ENCODE assay signal across 16 cellular contexts in genomic region chr6:148868314-148868713, GRCh38.
A peak's percentile ranks its signal among the peaks of the same experiment; 100 is the strongest.
DNase-seq lines count a peak whose midpoint lies in the region; ATAC-seq and TF ChIP-seq lines count a peak whose summit lies in the region.
"Had no signal": no experiment of that assay in that cellular context is flagged by ENCODE, and none has a peak within 500 bp of the region (broad histone marks: within the 10 kb centered on the region; RNA-seq: fewer than 3 reads in every experiment).

No MANE protein-coding gene starts in this region.

- no peaks in the 10 kb centered on the region for H3K9me2 ChIP-seq in SK-N-SH

- peak overlapping the region; percentile 10; the same call in 1 of the 2 replicates for H3K9ac ChIP-seq in SK-N-SH

- ATAC-seq in Right ventricle myocardium inferior = no peak
- ATAC-seq in thoracic aorta (ENCODE audit: insufficient number of reproducible peaks, low FRiP score, low read depth) = peak; percentile 20
- no peak for ATAC-seq in GM19351 (IDR thresholded peaks at IDR 0.05; ENCODE audit: unreplicated experiment)
- ATAC-seq: left lung had no signal

- H3K36me3 ChIP-seq in cardiac muscle cell = no peaks in the 10 kb centered on the region
- no peaks in the 10 kb centered on the region for H3K36me3 ChIP-seq in SK-N-SH (replicated peaks in 1 of 2; ENCODE audit: control insufficient read depth in 1 of 2, insufficient read depth in 2 of 2, low read length in 1 of 2)
- H3K36me3 ChIP-seq in thoracic aorta = no peaks in the 10 kb centered on the region
- no peaks in the 10 kb centered on the region for H3K36me3 ChIP-seq in spleen
- H3K36me3 ChIP-seq: colonic mucosa, left lung had no signal

- no peak for TF ChIP-seq POLR2A in spleen (IDR thresholded peaks at IDR 0.05)

- no peak for TF ChIP-seq EP300 in SK-N-SH (IDR thresholded peaks at IDR 0.05; ENCODE audit: borderline replicate concordance in 1 of 2, low read depth in 1 of 2, low read length in 1 of 2)

- WGBS in SK-N-SH (ENCODE audit: low lambda C conversion rate) = 5% methylated on average over 5 of the region's 5 CpGs
- WGBS in spleen, 5 donors = 70 to 82% (median 75%) methylated on average over 5 of the region's 5 CpGs

- peak overlapping the region; percentile 34; the same call in 1 of the 2 replicates for H3K4me2 ChIP-seq in SK-N-SH

- H3K27ac ChIP-seq in cardiac muscle cell (peak overlapping the region; percentile 49), SK-N-SH (ENCODE audit: low read depth in 2 of 2, low read length in 1 of 2) (peak overlapping the region; percentile 43 to 84; a peak in 3 of 4 replicates), thoracic aorta (peak overlapping the region in 1 of 2 donors; percentile 6), spleen (peak overlapping the region in 1 of 8 donors; percentile 60)
- H3K27ac ChIP-seq: C4-2B, colonic mucosa, left lung, SK-N-MC had no signal

- DNase-seq in cardiac muscle cell (ENCODE audit: low read depth in 1 of 2, low spot score in 1 of 2) = peak in 1 of 2 donors; percentile 61
- DNase-seq in Right ventricle myocardium inferior (ENCODE audit: missing footprints) = no peak
- DNase-seq in SK-N-SH = no peak
- DNase-seq in fibroblast of mammary gland (ENCODE audit: low read depth) = peak; percentile 89
- DNase-seq in thoracic aorta (ENCODE audit: low spot score) = no peak
- no peak for DNase-seq in spleen
- DNase-seq in middle frontal gyrus (ENCODE audit: extremely low spot score, low spot score) = no peak
- DNase-seq: activated effector memory CD4-positive, alpha-beta T cell treated with anti-CD3 and anti-CD28 coated beads, Interleukin-2, amount 50 U/mL, for 16 hours; colonic mucosa; left lung; NCI-H1436 treated with DMSO at 0.1 percent for 48 hours; NCI-H526 treated with DMSO at 0.1 percent for 48 hours; stimulated activated CD8-positive, alpha-beta memory T cell treated with anti-CD3 and anti-CD28 coated beads, Interleukin-4, amount 100 ng/mL, for 48 hours had no signal

- CTCF ChIA-PET in SK-N-SH (lab: Yijun Ruan, JAX) = no interaction called here

- H4K20me1 ChIP-seq in SK-N-SH (ENCODE audit: insufficient read depth) = no peaks in the 10 kb centered on the region

- TF ChIP-seq RAD21 in SK-N-SH (IDR thresholded peaks at IDR 0.05; ENCODE audit: low read length) = no peak

- intact Hi-C loops in Right ventricle myocardium inferior (cut with DNase I) (no loop called here), spleen (cut with DNase I; ENCODE audit: low total_unique reads) (no loop called here)

- no peaks in the 10 kb centered on the region for H3K9me3 ChIP-seq in cardiac muscle cell (ENCODE audit: low read depth)
- H3K9me3 ChIP-seq in SK-N-SH = no peaks in the 10 kb centered on the region
- no peaks in the 10 kb centered on the region for H3K9me3 ChIP-seq in thoracic aorta
- no peaks in the 10 kb centered on the region for H3K9me3 ChIP-seq in spleen
- H3K9me3 ChIP-seq: colonic mucosa, left lung had no signal

- POLR2A ChIA-PET in SK-N-SH (lab: Yijun Ruan, JAX) = no interaction called here

- no peaks in the 10 kb centered on the region for H3K79me2 ChIP-seq in SK-N-SH (ENCODE audit: insufficient read depth)

- H3F3A ChIP-seq in SK-N-SH (replicated peaks; ENCODE audit: insufficient read depth) = peaks cover 27% of the 10 kb centered on the region

- H3K4me3 ChIP-seq in cardiac muscle cell (no peak overlapping the region), SK-N-SH (ENCODE audit: low read depth in 2 of 2, low read length in 1 of 2) (no peak overlapping the region), fibroblast of mammary gland (ENCODE audit: control insufficient read depth, low read depth, low read length) (no peak overlapping the region), thoracic aorta (no peak overlapping the region), spleen (no peak overlapping the region)
- H3K4me3 ChIP-seq: colonic mucosa, left lung, SK-N-MC had no signal

- H3K4me1 ChIP-seq in cardiac muscle cell (ENCODE audit: low read depth) (no peaks in the 10 kb centered on the region), SK-N-SH (ENCODE audit: control insufficient read depth in 1 of 2, insufficient read depth in 2 of 2, low read depth in 1 of 2, low read length in 1 of 2) (peaks cover 0 to 4% of the 10 kb centered on the region in 2 experiments; a peak in 1 of 4 replicates), thoracic aorta (ENCODE audit: control insufficient read depth in 1 of 2, low read depth in 2 of 2) (peaks cover 5 to 33% of the 10 kb centered on the region in 2 donors), spleen (peaks cover 0 to 50% (median 13%) of the 10 kb centered on the region in 6 donors)
- H3K4me1 ChIP-seq: colonic mucosa, left lung had no signal

- no peak for TF ChIP-seq CTCF in cardiac muscle cell (IDR thresholded peaks at IDR 0.05; ENCODE audit: low read depth, low read length)
- no peak for TF ChIP-seq CTCF in SK-N-SH (IDR thresholded peaks at IDR 0.05)
- no peak for TF ChIP-seq CTCF in fibroblast of mammary gland (conservative IDR thresholded peaks at IDR 0.05; ENCODE audit: control insufficient read depth, insufficient read depth, low read depth, low read length)
- TF ChIP-seq CTCF in thoracic aorta (IDR thresholded peaks at IDR 0.05) = no peak
- TF ChIP-seq CTCF in spleen (IDR thresholded peaks at IDR 0.05 in 8 of 11, conservative IDR thresholded peaks at IDR 0.05 in 3 of 11) = no peak

- H2AFZ ChIP-seq in SK-N-SH (ENCODE audit: low read depth) = peak overlapping the region; percentile 13; the same call in 1 of the 2 replicates

- H3K27me3 ChIP-seq in cardiac muscle cell (no peaks in the 10 kb centered on the region), SK-N-SH (ENCODE audit: insufficient read depth) (no peaks in the 10 kb centered on the region), thoracic aorta (replicated peaks; ENCODE audit: insufficient read depth) (no peaks in the 10 kb centered on the region), spleen (replicated peaks in 1 of 7) (no peaks in the 10 kb centered on the region)
- H3K27me3 ChIP-seq: colonic mucosa, left lung had no signal

TF ChIP-seq in SK-N-SH, 30 proteins besides CTCF, POLR2A, EP300 and RAD21:
- TF ChIP-seq EZH2phosphoT487 (IDR thresholded peaks at IDR 0.05; ENCODE audit: borderline replicate concordance, low read depth) = no peak
- TF ChIP-seq JUND (IDR thresholded peaks at IDR 0.05) = 0 out of 2 replicates have a peak, but pooled peaks have one; percentile 33
- peak; percentile 41; the same call in 1 of the 2 replicates for TF ChIP-seq PBX3 (IDR thresholded peaks at IDR 0.05)
- peak; percentile 51; the same call in 1 of the 2 replicates for TF ChIP-seq FOSL2 (IDR thresholded peaks at IDR 0.05; ENCODE audit: borderline replicate concordance, low read depth)
- no peak for TF ChIP-seq ELF1 (IDR thresholded peaks at IDR 0.05)
